In the genomic region with DNA sequence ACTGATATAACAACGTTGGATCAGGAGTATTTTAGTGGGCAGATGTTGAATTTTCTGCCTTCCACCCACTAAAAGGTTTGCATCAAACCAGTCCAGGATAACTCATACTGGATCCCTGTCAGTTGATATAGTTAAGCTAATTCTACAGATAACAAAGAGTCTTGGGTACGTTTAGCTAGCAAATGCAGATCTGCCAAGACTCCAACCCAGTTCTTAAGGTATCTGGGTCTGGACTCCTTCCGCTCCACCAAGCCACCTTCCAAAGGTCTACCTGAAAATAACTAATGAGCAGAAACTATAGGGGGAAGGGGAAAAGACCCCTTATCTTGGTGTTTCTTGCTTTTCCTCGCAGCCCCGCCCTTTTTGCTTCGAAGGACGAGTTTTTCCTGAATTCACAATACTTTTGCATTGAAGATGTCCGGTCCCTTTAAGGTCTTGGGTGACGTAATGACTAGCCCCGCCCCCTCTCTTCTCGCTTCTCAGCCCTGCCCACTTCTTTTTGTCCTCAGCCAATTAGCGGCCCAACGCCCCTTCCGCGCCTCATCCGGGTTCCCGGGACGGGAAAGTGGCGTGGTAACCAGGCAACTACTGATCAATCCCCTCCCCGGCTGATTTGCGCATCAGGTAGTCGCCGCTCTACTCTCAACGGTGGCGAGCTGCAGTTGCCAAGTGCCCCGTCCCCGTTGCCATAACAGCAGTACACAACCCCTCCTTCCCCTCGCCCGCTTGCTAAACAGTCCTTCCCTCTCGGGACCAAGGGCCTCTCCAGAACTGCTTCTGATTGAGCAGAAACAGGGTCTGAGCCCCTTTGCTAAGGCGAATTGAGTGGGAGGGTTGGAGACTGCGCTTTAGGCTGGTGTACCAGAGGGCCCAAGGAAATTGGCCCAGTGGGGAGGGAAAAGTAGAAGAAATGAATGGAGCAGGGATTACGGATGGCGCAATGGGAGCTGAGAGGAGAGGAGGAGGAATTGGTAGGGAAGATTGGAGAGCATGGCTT, we compare ENCODE assay signal across 1 cellular context.
TF ChIP-seq lines count a peak whose summit lies in the region.

Gene LRRC23 (plus strand): TSS at position 543 of the 997 bp plus-strand sequence. CDS start 812 bp downstream, outside the sequence.

TF ChIP-seq in HepG2, 621 proteins besides CTCF, POLR2A, EP300 and RAD21 (continued from another document and continues in another):
- TF ChIP-seq ZMYM3 (CRISPR knock-in tag; IDR thresholded peaks at IDR 0.05) = no peak
- peak; percentile 67; the same call in 1 of the 2 replicates for TF ChIP-seq GMEB1 (CRISPR knock-in tag; IDR thresholded peaks at IDR 0.05; ENCODE audit: borderline replicate concordance)
- TF ChIP-seq ZNF781 (CRISPR knock-in tag; IDR thresholded peaks at IDR 0.05; ENCODE audit: borderline replicate concordance, not compliant biosample characterization) = peak; percentile 42
- no peak for TF ChIP-seq ZGPAT (CRISPR knock-in tag; IDR thresholded peaks at IDR 0.05)
- no peak for TF ChIP-seq ZNF552 (CRISPR knock-in tag; IDR thresholded peaks at IDR 0.05; ENCODE audit: borderline replicate concordance)
- TF ChIP-seq ZBTB25 (CRISPR knock-in tag; IDR thresholded peaks at IDR 0.05) = no peak
- TF ChIP-seq, protein P1, sequence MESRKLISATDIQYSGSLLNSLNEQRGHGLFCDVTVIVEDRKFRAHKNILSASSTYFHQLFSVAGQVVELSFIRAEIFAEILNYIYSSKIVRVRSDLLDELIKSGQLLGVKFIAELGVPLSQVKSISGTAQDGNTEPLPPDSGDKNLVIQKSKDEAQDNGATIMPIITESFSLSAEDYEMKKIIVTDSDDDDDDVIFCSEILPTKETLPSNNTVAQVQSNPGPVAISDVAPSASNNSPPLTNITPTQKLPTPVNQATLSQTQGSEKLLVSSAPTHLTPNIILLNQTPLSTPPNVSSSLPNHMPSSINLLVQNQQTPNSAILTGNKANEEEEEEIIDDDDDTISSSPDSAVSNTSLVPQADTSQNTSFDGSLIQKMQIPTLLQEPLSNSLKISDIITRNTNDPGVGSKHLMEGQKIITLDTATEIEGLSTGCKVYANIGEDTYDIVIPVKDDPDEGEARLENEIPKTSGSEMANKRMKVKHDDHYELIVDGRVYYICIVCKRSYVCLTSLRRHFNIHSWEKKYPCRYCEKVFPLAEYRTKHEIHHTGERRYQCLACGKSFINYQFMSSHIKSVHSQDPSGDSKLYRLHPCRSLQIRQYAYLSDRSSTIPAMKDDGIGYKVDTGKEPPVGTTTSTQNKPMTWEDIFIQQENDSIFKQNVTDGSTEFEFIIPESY (CRISPR knock-in tag; IDR thresholded peaks at IDR 0.05) = no peak
- TF ChIP-seq TERF1 (CRISPR knock-in tag; IDR thresholded peaks at IDR 0.05) = no peak
- TF ChIP-seq, protein P2, sequence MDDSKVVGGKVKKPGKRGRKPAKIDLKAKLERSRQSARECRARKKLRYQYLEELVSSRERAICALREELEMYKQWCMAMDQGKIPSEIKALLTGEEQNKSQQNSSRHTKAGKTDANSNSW (CRISPR knock-in tag; IDR thresholded peaks at IDR 0.05; ENCODE audit: borderline replicate concordance) = no peak
- TF ChIP-seq ONECUT2 (CRISPR knock-in tag; IDR thresholded peaks at IDR 0.05) = no peak
- TF ChIP-seq, protein P3, sequence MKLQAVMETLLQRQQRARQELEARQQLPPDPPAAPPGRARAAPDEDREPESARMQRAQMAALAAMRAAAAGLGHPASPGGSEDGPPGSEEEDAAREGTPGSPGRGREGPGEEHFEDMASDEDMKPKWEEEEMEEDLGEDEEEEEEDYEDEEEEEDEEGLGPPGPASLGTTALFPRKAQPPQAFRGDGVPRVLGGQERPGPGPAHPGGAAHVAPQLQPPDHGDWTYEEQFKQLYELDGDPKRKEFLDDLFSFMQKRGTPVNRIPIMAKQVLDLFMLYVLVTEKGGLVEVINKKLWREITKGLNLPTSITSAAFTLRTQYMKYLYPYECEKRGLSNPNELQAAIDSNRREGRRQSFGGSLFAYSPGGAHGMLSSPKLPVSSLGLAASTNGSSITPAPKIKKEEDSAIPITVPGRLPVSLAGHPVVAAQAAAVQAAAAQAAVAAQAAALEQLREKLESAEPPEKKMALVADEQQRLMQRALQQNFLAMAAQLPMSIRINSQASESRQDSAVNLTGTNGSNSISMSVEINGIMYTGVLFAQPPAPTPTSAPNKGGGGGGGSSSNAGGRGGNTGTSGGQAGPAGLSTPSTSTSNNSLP (IDR thresholded peaks at IDR 0.05; ENCODE audit: low read depth, low read length) = peak; percentile 50; the same call in 1 of the 2 replicates
- peak; percentile 95 for TF ChIP-seq SAP130 (CRISPR knock-in tag; IDR thresholded peaks at IDR 0.05; ENCODE audit: low read depth)
- TF ChIP-seq KDM4B (CRISPR knock-in tag; IDR thresholded peaks at IDR 0.05) = no peak
- TF ChIP-seq THAP11 (CRISPR knock-in tag; IDR thresholded peaks at IDR 0.05) = peak; percentile 60; the same call in 1 of the 2 replicates
- TF ChIP-seq CREB1 (IDR thresholded peaks at IDR 0.05) = peak; percentile 89
- TF ChIP-seq CREB1 (CRISPR knock-in tag; IDR thresholded peaks at IDR 0.05) = peak; percentile 93
- peak; percentile 30; the same call in 1 of the 2 replicates for TF ChIP-seq REPIN1 (CRISPR knock-in tag; IDR thresholded peaks at IDR 0.05; ENCODE audit: borderline replicate concordance, low read depth)
- TF ChIP-seq BHLHE40 (IDR thresholded peaks at IDR 0.05; ENCODE audit: low read length) = no peak
- TF ChIP-seq, protein P4, sequence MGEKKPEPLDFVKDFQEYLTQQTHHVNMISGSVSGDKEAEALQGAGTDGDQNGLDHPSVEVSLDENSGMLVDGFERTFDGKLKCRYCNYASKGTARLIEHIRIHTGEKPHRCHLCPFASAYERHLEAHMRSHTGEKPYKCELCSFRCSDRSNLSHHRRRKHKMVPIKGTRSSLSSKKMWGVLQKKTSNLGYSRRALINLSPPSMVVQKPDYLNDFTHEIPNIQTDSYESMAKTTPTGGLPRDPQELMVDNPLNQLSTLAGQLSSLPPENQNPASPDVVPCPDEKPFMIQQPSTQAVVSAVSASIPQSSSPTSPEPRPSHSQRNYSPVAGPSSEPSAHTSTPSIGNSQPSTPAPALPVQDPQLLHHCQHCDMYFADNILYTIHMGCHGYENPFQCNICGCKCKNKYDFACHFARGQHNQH (CRISPR knock-in tag; IDR thresholded peaks at IDR 0.05) = no peak
- TF ChIP-seq ZKSCAN5 (CRISPR knock-in tag; IDR thresholded peaks at IDR 0.05) = no peak
- TF ChIP-seq IKZF4 (CRISPR knock-in tag; IDR thresholded peaks at IDR 0.05; ENCODE audit: borderline replicate concordance, low read depth, not compliant biosample characterization) = no peak
- TF ChIP-seq SIN3A (IDR thresholded peaks at IDR 0.05; ENCODE audit: borderline replicate concordance, low read depth, low read length) = peak; percentile 93
- TF ChIP-seq, protein P5, sequence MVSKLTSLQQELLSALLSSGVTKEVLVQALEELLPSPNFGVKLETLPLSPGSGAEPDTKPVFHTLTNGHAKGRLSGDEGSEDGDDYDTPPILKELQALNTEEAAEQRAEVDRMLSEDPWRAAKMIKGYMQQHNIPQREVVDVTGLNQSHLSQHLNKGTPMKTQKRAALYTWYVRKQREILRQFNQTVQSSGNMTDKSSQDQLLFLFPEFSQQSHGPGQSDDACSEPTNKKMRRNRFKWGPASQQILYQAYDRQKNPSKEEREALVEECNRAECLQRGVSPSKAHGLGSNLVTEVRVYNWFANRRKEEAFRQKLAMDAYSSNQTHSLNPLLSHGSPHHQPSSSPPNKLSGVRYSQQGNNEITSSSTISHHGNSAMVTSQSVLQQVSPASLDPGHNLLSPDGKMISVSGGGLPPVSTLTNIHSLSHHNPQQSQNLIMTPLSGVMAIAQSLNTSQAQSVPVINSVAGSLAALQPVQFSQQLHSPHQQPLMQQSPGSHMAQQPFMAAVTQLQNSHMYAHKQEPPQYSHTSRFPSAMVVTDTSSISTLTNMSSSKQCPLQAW (CRISPR knock-in tag; IDR thresholded peaks at IDR 0.05) = peak; percentile 62
- no peak for TF ChIP-seq ZNF12 (CRISPR knock-in tag; IDR thresholded peaks at IDR 0.05)
- peak; percentile 60; the same call in 1 of the 2 replicates for TF ChIP-seq PITX1 (CRISPR knock-in tag; IDR thresholded peaks at IDR 0.05)
- no peak for TF ChIP-seq ZNF280D (CRISPR knock-in tag; IDR thresholded peaks at IDR 0.05)
- no peak for TF ChIP-seq NFE2L2 (IDR thresholded peaks at IDR 0.05; ENCODE audit: low read length)
- TF ChIP-seq, protein P6, sequence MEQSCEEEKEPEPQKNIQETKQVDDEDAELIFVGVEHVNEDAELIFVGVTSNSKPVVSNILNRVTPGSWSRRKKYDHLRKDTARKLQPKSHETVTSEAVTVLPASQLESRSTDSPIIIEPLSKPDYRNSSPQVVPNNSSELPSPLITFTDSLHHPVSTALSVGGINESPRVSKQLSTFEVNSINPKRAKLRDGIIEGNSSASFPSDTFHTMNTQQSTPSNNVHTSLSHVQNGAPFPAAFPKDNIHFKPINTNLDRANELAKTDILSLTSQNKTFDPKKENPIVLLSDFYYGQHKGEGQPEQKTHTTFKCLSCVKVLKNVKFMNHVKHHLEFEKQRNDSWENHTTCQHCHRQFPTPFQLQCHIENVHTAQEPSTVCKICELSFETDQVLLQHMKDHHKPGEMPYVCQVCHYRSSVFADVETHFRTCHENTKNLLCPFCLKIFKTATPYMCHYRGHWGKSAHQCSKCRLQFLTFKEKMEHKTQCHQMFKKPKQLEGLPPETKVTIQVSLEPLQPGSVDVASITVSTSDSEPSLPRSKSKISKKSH (CRISPR knock-in tag; IDR thresholded peaks at IDR 0.05; ENCODE audit: borderline replicate concordance) = peak; percentile 56; the same call in 1 of the 2 replicates
